In the genomic region with DNA sequence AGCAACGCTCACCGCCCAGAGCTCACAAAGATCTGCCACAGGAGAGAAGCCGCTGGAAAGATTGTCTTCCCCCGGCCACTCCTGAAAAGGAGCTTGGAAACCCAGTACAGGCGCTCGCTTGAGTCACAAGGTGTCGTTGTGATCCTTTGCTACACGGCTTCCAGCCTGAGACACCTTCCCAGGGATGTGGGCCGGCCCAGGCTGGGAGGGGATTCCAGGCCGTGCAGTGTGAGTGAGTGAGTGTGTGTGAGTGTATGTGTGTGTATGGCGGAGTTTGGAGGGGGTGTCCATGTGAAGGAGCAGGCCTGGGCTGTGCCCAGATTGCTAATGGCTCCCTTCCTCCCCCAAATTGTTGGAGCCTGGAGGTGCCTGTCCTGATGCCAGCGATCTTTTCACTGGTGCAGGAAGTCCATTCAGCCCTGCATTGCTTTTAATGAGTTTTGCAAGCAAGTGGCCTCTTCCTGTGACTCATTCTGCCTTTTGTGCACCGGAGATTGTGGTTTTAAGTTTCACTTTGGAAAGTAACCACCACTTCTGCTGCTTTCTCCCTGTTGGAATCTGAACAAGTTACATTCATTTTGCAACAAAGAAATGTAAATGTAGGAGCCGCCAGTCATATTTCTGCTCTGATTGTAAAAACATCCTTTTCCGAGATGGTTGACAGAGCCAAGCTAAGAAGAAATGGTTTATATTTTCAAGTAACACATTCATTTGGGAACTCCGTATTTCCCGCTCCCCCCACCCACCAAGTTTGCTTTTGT, we compare ENCODE assay signal across 8 cellular contexts.
DNase-seq lines count a peak whose midpoint lies in the region; ATAC-seq and TF ChIP-seq lines count a peak whose summit lies in the region.

No MANE protein-coding gene starts in this region.

- DNase-seq in DMS 273 (lab: John Stamatoyannopoulos, UW; ENCODE audit: unreplicated experiment) (peak; percentile 90), GM20000 (ENCODE audit: low spot score) (peak; percentile 73), HL-60 (ENCODE audit: low read depth in 1 of 2, low spot score in 1 of 2) (peak; percentile 86 to 92), OCI-M1 (lab: John Stamatoyannopoulos, UW) (peak; percentile 93), fibroblast of the conjunctiva (ENCODE audit: low read depth) (peak; percentile 95)

- H4K20me1 ChIP-seq in neural cell (ENCODE audit: insufficient read depth), result no peaks in the 10 kb centered on the region

- peaks cover 19% of the 10 kb centered on the region for H3K4me1 Mint-ChIP-seq in activated T-helper 17 cell treated with anti-CD3 and anti-CD28 coated beads, Interleukin-2, amount 50 U/mL, for 72 hours

- H3K27me3 ChIP-seq in HL-60 (ENCODE audit: insufficient read depth, poor library complexity, severe bottlenecking), result no peaks in the 10 kb centered on the region
- no peaks in the 10 kb centered on the region for H3K27me3 ChIP-seq in neural cell (ENCODE audit: insufficient read depth, low read depth, low read length)

- peak overlapping the region; percentile 54 for H3K27ac ChIP-seq in HL-60 (replicated peaks)
- no peak overlapping the region for H3K27ac ChIP-seq in neural cell (ENCODE audit: low read length)
- H3K27ac ChIP-seq in temporal lobe (ENCODE audit: low read depth, low read length), result peak overlapping the region; percentile 55

- TF ChIP-seq EP300 in neural cell (conservative IDR thresholded peaks at IDR 0.05; ENCODE audit: poor library complexity, severe bottlenecking), result peak; percentile 7

- H3K9ac ChIP-seq in neural cell (ENCODE audit: low read length), result no peak overlapping the region

- H3K9me2 ChIP-seq in neural cell (ENCODE audit: insufficient read depth, low read length), result no peaks in the 10 kb centered on the region

- peaks cover 5% of the 10 kb centered on the region for H3K9me3 Mint-ChIP-seq in activated T-helper 17 cell treated with anti-CD3 and anti-CD28 coated beads, Interleukin-2, amount 50 U/mL, for 72 hours

- no peaks in the 10 kb centered on the region for H3K36me3 ChIP-seq in neural cell (ENCODE audit: insufficient read depth, low read length)

- peak overlapping the region; percentile 72 for H3K4me3 Mint-ChIP-seq in activated T-helper 17 cell treated with anti-CD3 and anti-CD28 coated beads, Interleukin-2, amount 50 U/mL, for 72 hours

- H3K79me2 ChIP-seq in neural cell (replicated peaks; ENCODE audit: insufficient read depth, low read length), result no peaks in the 10 kb centered on the region

- H3K9me3 ChIP-seq in neural cell (ENCODE audit: low read length), result peaks cover 4% of the 10 kb centered on the region

- no peak overlapping the region for H2AFZ ChIP-seq in neural cell (ENCODE audit: low read depth, low read length)

- peak overlapping the region; percentile 3 for H3K4me2 ChIP-seq in neural cell (ENCODE audit: low read length)

- TF ChIP-seq RAD21 in neural cell (conservative IDR thresholded peaks at IDR 0.05), result peak; percentile 95

- TF ChIP-seq CTCF in GM20000 (IDR thresholded peaks at IDR 0.05; ENCODE audit: extremely low read depth, missing control alignments), result no peak
- TF ChIP-seq CTCF in HL-60 (IDR thresholded peaks at IDR 0.05; ENCODE audit: insufficient read depth, low read length), result no peak
- TF ChIP-seq CTCF in neural cell (IDR thresholded peaks at IDR 0.05; ENCODE audit: poor library complexity, severe bottlenecking), result peak; percentile 89

- H3K27ac Mint-ChIP-seq in activated T-helper 17 cell treated with anti-CD3 and anti-CD28 coated beads, Interleukin-2, amount 50 U/mL, for 72 hours, result peak overlapping the region; percentile 79

- peaks cover 3% of the 10 kb centered on the region for H3K27me3 Mint-ChIP-seq in activated T-helper 17 cell treated with anti-CD3 and anti-CD28 coated beads, Interleukin-2, amount 50 U/mL, for 72 hours

- H3F3A ChIP-seq in neural cell (ENCODE audit: insufficient read depth, low read length, poor library complexity, severe bottlenecking), result no peaks in the 10 kb centered on the region

- peak; percentile 79 for ATAC-seq in activated T-helper 17 cell treated with anti-CD3 and anti-CD28 coated beads, Interleukin-2, amount 50 U/mL, for 72 hours (replicated peaks)

- peaks cover 31% of the 10 kb centered on the region for H3K36me3 Mint-ChIP-seq in activated T-helper 17 cell treated with anti-CD3 and anti-CD28 coated beads, Interleukin-2, amount 50 U/mL, for 72 hours (ENCODE audit: low read depth)

- H3K4me3 ChIP-seq in HL-60 (replicated peaks; ENCODE audit: insufficient read depth, low read length) (peak overlapping the region; percentile 2; the same call in 1 of the 2 replicates), neural cell (ENCODE audit: low read length) (peak overlapping the region; percentile 33)

TF ChIP-seq in neural cell, 6 proteins besides CTCF, POLR2A, EP300 and RAD21:
- TF ChIP-seq POLR2AphosphoS5 (IDR thresholded peaks at IDR 0.05) (no peak), SMC3 (conservative IDR thresholded peaks at IDR 0.05; ENCODE audit: poor library complexity) (peak; percentile 95), MXI1 (conservative IDR thresholded peaks at IDR 0.05; ENCODE audit: poor library complexity, severe bottlenecking) (peak; percentile 42)
